Comparison of ENCODE assay signal across 15 cellular contexts in the genomic region with DNA sequence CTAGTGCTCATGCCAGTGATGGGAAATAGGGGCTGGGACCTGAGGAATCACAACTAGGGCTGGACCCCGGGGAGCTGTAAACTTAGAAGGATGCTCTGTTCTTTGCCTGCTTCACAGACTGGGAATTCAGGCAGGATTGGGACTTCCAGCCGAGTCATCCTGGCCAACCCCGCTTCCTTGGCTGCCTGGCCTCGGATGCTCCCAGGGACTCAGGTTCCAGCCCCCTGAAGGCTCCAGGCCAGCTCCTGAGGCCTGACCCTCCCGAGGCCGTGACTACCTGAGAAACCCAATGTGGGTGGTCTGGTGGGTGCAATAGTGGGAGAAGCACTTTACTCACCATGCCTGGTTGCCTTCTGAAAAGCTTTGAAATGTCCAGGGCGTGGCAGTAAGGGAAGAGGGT. TPM values are rescaled to one million over a fixed set of nuclear protein-coding genes. Genes with fewer than 3 reads are reported as not detected.
"Had no signal": no experiment of that assay in that cellular context is flagged by ENCODE, and none has a peak within 500 bp of the region (broad histone marks: within the 10 kb centered on the region; RNA-seq: fewer than 3 reads in every experiment).

No MANE protein-coding gene starts in this region.

- H3K9me3 ChIP-seq: heart left ventricle, left lung, ovary had no signal

- H3K9me3 Mint-ChIP-seq: activated naive CD4-positive, alpha-beta T cell treated with anti-CD3 and anti-CD28 coated beads, Interleukin-2, amount 50 U/mL, for 72 hours; activated T-cell treated with anti-CD3 and anti-CD28 coated beads, Interleukin-2, amount 50 U/mL, for 4 hours; stimulated activated effector memory CD8-positive, alpha-beta T cell treated with anti-CD3 and anti-CD28 coated beads, Interleukin-12 subunit alpha, Interleukin-12 subunit beta, amount 100 ng/mL, for 72 hours had no signal

- H3K36me3 Mint-ChIP-seq: activated CD8-positive, alpha-beta memory T cell treated with anti-CD3 and anti-CD28 coated beads, Interleukin-2, amount 10 ng/mL, durations not matched to agents 7 days and 5 days; activated naive CD4-positive, alpha-beta T cell treated with anti-CD3 and anti-CD28 coated beads, Interleukin-2, amount 50 U/mL, for 72 hours; stimulated activated effector memory CD8-positive, alpha-beta T cell treated with anti-CD3 and anti-CD28 coated beads, Interleukin-12 subunit alpha, Interleukin-12 subunit beta, amount 100 ng/mL, for 72 hours had no signal

- H3K27ac Mint-ChIP-seq: activated CD8-positive, alpha-beta memory T cell treated with anti-CD3 and anti-CD28 coated beads, Interleukin-2, amount 10 ng/mL, durations not matched to agents 7 days and 5 days; stimulated activated effector memory CD8-positive, alpha-beta T cell treated with anti-CD3 and anti-CD28 coated beads, Interleukin-12 subunit alpha, Interleukin-12 subunit beta, amount 100 ng/mL, for 72 hours had no signal

- DNase-seq: activated CD4-positive, alpha-beta T cell treated with anti-CD3 and anti-CD28 coated beads, Interleukin-2, amount 50 U/mL, for 48 hours; activated CD8-positive, alpha-beta memory T cell treated with anti-CD3 and anti-CD28 coated beads, Interleukin-2, amount 10 ng/mL, durations not matched to agents 7 days and 5 days; activated effector memory CD4-positive, alpha-beta T cell treated with anti-CD3 and anti-CD28 coated beads, Interleukin-2, amount 50 U/mL, for 16 hours; activated T-cell treated with anti-CD3 and anti-CD28 coated beads, Interleukin-2, amount 50 U/mL, for 4 hours; amygdala; cerebellar nuclear complex; foreskin fibroblast; heart left ventricle; left lung; mesendoderm; ovary; substantia nigra had no signal

- H3K36me3 ChIP-seq: heart left ventricle, left lung, ovary had no signal

- H3K4me3 ChIP-seq: heart left ventricle, left lung, ovary had no signal

- H3K27ac ChIP-seq: left lung, ovary had no signal

- H3K27me3 Mint-ChIP-seq: activated CD8-positive, alpha-beta memory T cell treated with anti-CD3 and anti-CD28 coated beads, Interleukin-2, amount 10 ng/mL, durations not matched to agents 7 days and 5 days had no signal

- H3K27me3 ChIP-seq: heart left ventricle, left lung, ovary had no signal

- H3K4me3 Mint-ChIP-seq: activated CD8-positive, alpha-beta memory T cell treated with anti-CD3 and anti-CD28 coated beads, Interleukin-2, amount 10 ng/mL, durations not matched to agents 7 days and 5 days; activated T-cell treated with anti-CD3 and anti-CD28 coated beads, Interleukin-2, amount 50 U/mL, for 4 hours; stimulated activated effector memory CD8-positive, alpha-beta T cell treated with anti-CD3 and anti-CD28 coated beads, Interleukin-12 subunit alpha, Interleukin-12 subunit beta, amount 100 ng/mL, for 72 hours had no signal

- ATAC-seq: activated CD8-positive, alpha-beta memory T cell treated with anti-CD3 and anti-CD28 coated beads, Interleukin-2, amount 10 ng/mL, durations not matched to agents 7 days and 5 days; activated naive CD4-positive, alpha-beta T cell treated with anti-CD3 and anti-CD28 coated beads, Interleukin-2, amount 50 U/mL, for 72 hours; activated T-cell treated with anti-CD3 and anti-CD28 coated beads, Interleukin-2, amount 50 U/mL, for 4 hours; heart left ventricle; left lung; stimulated activated effector memory CD8-positive, alpha-beta T cell treated with anti-CD3 and anti-CD28 coated beads, Interleukin-12 subunit alpha, Interleukin-12 subunit beta, amount 100 ng/mL, for 72 hours had no signal

RNA-seq across cellular contexts. Expression of a gene that starts 44.7 kb away (rescaled TPM):
- total RNA-seq: activated CD8-positive, alpha-beta memory T cell treated with anti-CD3 and anti-CD28 coated beads, Interleukin-2, amount 10 ng/mL, durations not matched to agents 7 days and 5 days; activated naive CD4-positive, alpha-beta T cell treated with anti-CD3 and anti-CD28 coated beads, Interleukin-2, amount 50 U/mL, for 72 hours; T-helper 2 cell treated with Interferon-gamma antibody and Interleukin-4, amounts not matched to agents 100 ng/mL and 5 ng/mL, for 36 hours had no signal
